Comparison of ENCODE assay signal across 20 cellular contexts in genomic region chr5:172596638-172597231, GRCh38. TPM values are rescaled to one million over a fixed set of nuclear protein-coding genes. Genes with fewer than 3 reads are reported as not detected.
A peak's percentile ranks its signal among the peaks of the same experiment; 100 is the strongest.
DNase-seq lines count a peak whose midpoint lies in the region; ATAC-seq, FAIRE-seq and TF ChIP-seq lines count a peak whose summit lies in the region.
"Had no signal": no experiment of that assay in that cellular context is flagged by ENCODE, and none has a peak within 500 bp of the region (broad histone marks: within the 10 kb centered on the region; RNA-seq: fewer than 3 reads in every experiment).

No MANE protein-coding gene starts in this region.

- H3K27ac ChIP-seq in right atrium auricular region = no peak overlapping the region
- H3K27ac ChIP-seq: KMS-11, PC-9, RWPE1 had no signal

- no peaks in the 10 kb centered on the region for H3K36me3 Mint-ChIP-seq in natural killer cell treated with Interleukin-12 subunit alpha and Interleukin-12 subunit beta and Interleukin-15 and Interleukin-18, amount 100 ng/mL, for 72 hours
- no peaks in the 10 kb centered on the region for H3K36me3 Mint-ChIP-seq in T-helper 2 cell treated with Interferon-gamma antibody and Interleukin-4, amounts not matched to agents 5 μg/mL and 100 μg/mL, for 36 hours (ENCODE audit: low read depth)
- no peaks in the 10 kb centered on the region for H3K36me3 Mint-ChIP-seq in activated T-helper 1 cell treated with anti-CD3 and anti-CD28 coated beads, Interleukin-12 subunit alpha, Interleukin-12 subunit beta, Interleukin-2, Interleukin-4 antibody, amounts not matched to agents 30 ng/mL and 10 ng/mL and 1 ng/mL, durations not matched to agents 14 hours and 24 hours and 36 hours (ENCODE audit: low read depth)
- H3K36me3 Mint-ChIP-seq: CD4-positive, alpha-beta memory T cell had no signal

- peaks cover 0 to 14% of the 10 kb centered on the region in 2 donors for H3K4me1 ChIP-seq in right atrium auricular region

- H3K36me3 ChIP-seq in right atrium auricular region = no peaks in the 10 kb centered on the region
- no peaks in the 10 kb centered on the region for H3K36me3 ChIP-seq in bronchial epithelial cell (ENCODE audit: control insufficient read depth, insufficient read depth, low read length)
- H3K36me3 ChIP-seq: BE2C had no signal

- no peaks in the 10 kb centered on the region for H3K4me1 Mint-ChIP-seq in natural killer cell treated with Interleukin-12 subunit alpha and Interleukin-12 subunit beta and Interleukin-15 and Interleukin-18, amount 100 ng/mL, for 72 hours (ENCODE audit: low read depth in 2 of 2)
- H3K4me1 Mint-ChIP-seq in T-helper 2 cell treated with Interferon-gamma antibody and Interleukin-4, amounts not matched to agents 5 μg/mL and 100 μg/mL, for 36 hours (ENCODE audit: low read depth) = no peaks in the 10 kb centered on the region
- no peaks in the 10 kb centered on the region for H3K4me1 Mint-ChIP-seq in activated T-helper 1 cell treated with anti-CD3 and anti-CD28 coated beads, Interleukin-12 subunit alpha, Interleukin-12 subunit beta, Interleukin-2, Interleukin-4 antibody, amounts not matched to agents 30 ng/mL and 10 ng/mL and 1 ng/mL, durations not matched to agents 14 hours and 24 hours and 36 hours (ENCODE audit: low read depth)

- FAIRE-seq in bronchial epithelial cell (lab: Jason Lieb, UNC) = peak; percentile 100

- peak; percentile 3 to 8 for ATAC-seq in natural killer cell treated with Interleukin-12 subunit alpha and Interleukin-12 subunit beta and Interleukin-15 and Interleukin-18, amount 100 ng/mL, for 72 hours

- H3K4me3 ChIP-seq in right atrium auricular region = no peak overlapping the region
- H3K4me3 ChIP-seq in bronchial epithelial cell (ENCODE audit: low read depth, low read length) = no peak overlapping the region
- H3K4me3 ChIP-seq: PC-9 had no signal

- H3K9me3 Mint-ChIP-seq in natural killer cell treated with Interleukin-12 subunit alpha and Interleukin-12 subunit beta and Interleukin-15 and Interleukin-18, amount 100 ng/mL, for 72 hours = no peaks in the 10 kb centered on the region
- H3K9me3 Mint-ChIP-seq in T-helper 2 cell treated with Interferon-gamma antibody and Interleukin-4, amounts not matched to agents 5 μg/mL and 100 μg/mL, for 36 hours = no peaks in the 10 kb centered on the region
- no peaks in the 10 kb centered on the region for H3K9me3 Mint-ChIP-seq in activated T-helper 1 cell treated with anti-CD3 and anti-CD28 coated beads, Interleukin-12 subunit alpha, Interleukin-12 subunit beta, Interleukin-2, Interleukin-4 antibody, amounts not matched to agents 30 ng/mL and 10 ng/mL and 1 ng/mL, durations not matched to agents 14 hours and 24 hours and 36 hours
- H3K9me3 Mint-ChIP-seq: CD4-positive, alpha-beta memory T cell had no signal

- H3K27me3 Mint-ChIP-seq in natural killer cell treated with Interleukin-12 subunit alpha and Interleukin-12 subunit beta and Interleukin-15 and Interleukin-18, amount 100 ng/mL, for 72 hours = peaks cover 0 to 8% of the 10 kb centered on the region in 2 donors
- peaks cover 3% of the 10 kb centered on the region for H3K27me3 Mint-ChIP-seq in T-helper 2 cell treated with Interferon-gamma antibody and Interleukin-4, amounts not matched to agents 5 μg/mL and 100 μg/mL, for 36 hours (ENCODE audit: low read depth)
- H3K27me3 Mint-ChIP-seq in activated T-helper 1 cell treated with anti-CD3 and anti-CD28 coated beads, Interleukin-12 subunit alpha, Interleukin-12 subunit beta, Interleukin-2, Interleukin-4 antibody, amounts not matched to agents 30 ng/mL and 10 ng/mL and 1 ng/mL, durations not matched to agents 14 hours and 24 hours and 36 hours (ENCODE audit: insufficient read depth) = no peaks in the 10 kb centered on the region

- H3K4me3 Mint-ChIP-seq in natural killer cell treated with Interleukin-12 subunit alpha and Interleukin-12 subunit beta and Interleukin-15 and Interleukin-18, amount 100 ng/mL, for 72 hours = no peak overlapping the region
- no peak overlapping the region for H3K4me3 Mint-ChIP-seq in T-helper 2 cell treated with Interferon-gamma antibody and Interleukin-4, amounts not matched to agents 5 μg/mL and 100 μg/mL, for 36 hours
- H3K4me3 Mint-ChIP-seq in activated T-helper 1 cell treated with anti-CD3 and anti-CD28 coated beads, Interleukin-12 subunit alpha, Interleukin-12 subunit beta, Interleukin-2, Interleukin-4 antibody, amounts not matched to agents 30 ng/mL and 10 ng/mL and 1 ng/mL, durations not matched to agents 14 hours and 24 hours and 36 hours = no peak overlapping the region
- H3K4me3 Mint-ChIP-seq: CD4-positive, alpha-beta memory T cell had no signal

- DNase-seq in cardiac septum (ENCODE audit: low spot score) (peak; percentile 19), right atrium auricular region (ENCODE audit: low spot score) (no peak), bronchial epithelial cell (ENCODE audit: low read depth) (no peak), GM03348 (ENCODE audit: low spot score) (no peak), CD1c-positive myeloid dendritic cell (ENCODE audit: extremely low spot score) (no peak)
- no peak for DNase-seq in natural killer cell treated with Interleukin-12 subunit alpha and Interleukin-12 subunit beta and Interleukin-15 and Interleukin-18, amount 100 ng/mL, for 72 hours (ENCODE audit: low spot score)
- no peak for DNase-seq in T-helper 2 cell treated with Interferon-gamma antibody and Interleukin-4, amounts not matched to agents 5 μg/mL and 100 μg/mL, for 36 hours (ENCODE audit: low spot score)
- DNase-seq in activated T-helper 1 cell treated with anti-CD3 and anti-CD28 coated beads, Interleukin-12 subunit alpha, Interleukin-12 subunit beta, Interleukin-2, Interleukin-4 antibody, amounts not matched to agents 30 ng/mL and 10 ng/mL and 1 ng/mL, durations not matched to agents 14 hours and 24 hours and 36 hours (ENCODE audit: low spot score) = no peak
- DNase-seq: BE2C; CD4-positive, alpha-beta memory T cell; DMS153; GDM1; GOT3; NCI-H1417 treated with DMSO at 0.1 percent for 48 hours; NCI-H1930; NCI-H345; NCI-H526; PC-9 had no signal

- no peak overlapping the region for H3K27ac Mint-ChIP-seq in natural killer cell treated with Interleukin-12 subunit alpha and Interleukin-12 subunit beta and Interleukin-15 and Interleukin-18, amount 100 ng/mL, for 72 hours
- H3K27ac Mint-ChIP-seq in T-helper 2 cell treated with Interferon-gamma antibody and Interleukin-4, amounts not matched to agents 5 μg/mL and 100 μg/mL, for 36 hours = no peak overlapping the region
- H3K27ac Mint-ChIP-seq in activated T-helper 1 cell treated with anti-CD3 and anti-CD28 coated beads, Interleukin-12 subunit alpha, Interleukin-12 subunit beta, Interleukin-2, Interleukin-4 antibody, amounts not matched to agents 30 ng/mL and 10 ng/mL and 1 ng/mL, durations not matched to agents 14 hours and 24 hours and 36 hours = no peak overlapping the region
- H3K27ac Mint-ChIP-seq: CD4-positive, alpha-beta memory T cell had no signal

- H3K27me3 ChIP-seq in right atrium auricular region = no peaks in the 10 kb centered on the region
- no peaks in the 10 kb centered on the region for H3K27me3 ChIP-seq in bronchial epithelial cell (ENCODE audit: control insufficient read depth, insufficient read depth, low read length)
- H3K27me3 ChIP-seq: BE2C had no signal

- no peaks in the 10 kb centered on the region for H3K9me3 ChIP-seq in right atrium auricular region
- H3K9me3 ChIP-seq: BE2C had no signal

- TF ChIP-seq CTCF in right atrium auricular region (IDR thresholded peaks at IDR 0.05) (no peak), bronchial epithelial cell (IDR thresholded peaks at IDR 0.05; ENCODE audit: insufficient read depth, low read length, severe bottlenecking) (no peak)

- intact Hi-C loops in cardiac septum (cut with DNase I) = no loop called here
- intact Hi-C loops in activated T-helper 1 cell treated with anti-CD3 and anti-CD28 coated beads, Interleukin-12 subunit alpha, Interleukin-12 subunit beta, Interleukin-2, Interleukin-4 antibody, amounts not matched to agents 30 ng/mL and 10 ng/mL and 1 ng/mL, durations not matched to agents 14 hours and 24 hours and 36 hours (cut with micrococcal nuclease) = no loop called here

RNA-seq across cellular contexts. Expression of gene NEURL1B, which starts 44.3 kb away (rescaled TPM):
- 19.7 TPM for total RNA-seq in cardiac septum
- total RNA-seq in right atrium auricular region = 10 to 100 TPM; 17.9 to 22.4 TPM
- total RNA-seq in bronchial epithelial cell = 4.7 and 6.4 TPM in 2 replicates
- under 1 TPM; 0.14 to 0.36 TPM for total RNA-seq in natural killer cell treated with Interleukin-12 subunit alpha and Interleukin-12 subunit beta and Interleukin-15 and Interleukin-18, amount 100 ng/mL, for 72 hours
- total RNA-seq in activated T-helper 1 cell treated with anti-CD3 and anti-CD28 coated beads, Interleukin-12 subunit alpha, Interleukin-12 subunit beta, Interleukin-2, Interleukin-4 antibody, amounts not matched to agents 30 ng/mL and 10 ng/mL and 1 ng/mL, durations not matched to agents 14 hours and 24 hours and 36 hours = 0.05 and 0.12 TPM in 2 replicates
